ENCODE assay signal across 8 cellular contexts in genomic region chr19:45767410-45767880, GRCh38. TPM values are rescaled to one million over a fixed set of nuclear protein-coding genes. Genes with fewer than 3 reads are reported as not detected.
DNase-seq lines count a peak whose midpoint lies in the region; FAIRE-seq and TF ChIP-seq lines count a peak whose summit lies in the region.

No MANE protein-coding gene starts in this region.

- TF ChIP-seq POLR2A in breast epithelium (IDR thresholded peaks at IDR 0.05), result peak; percentile 59

- no peak for TF ChIP-seq CTCF in breast epithelium (IDR thresholded peaks at IDR 0.05)

- H3K4me1 ChIP-seq in breast epithelium, result peaks cover 6 to 14% of the 10 kb centered on the region in 2 donors

- H3K36me3 ChIP-seq in breast epithelium, result no peaks in the 10 kb centered on the region

- DNase-seq in NCI-H2029 treated with DMSO at 0.1 percent for 48 hours (lab: John Stamatoyannopoulos, UW), result peak; percentile 9
- peak; percentile 83 to 84 for DNase-seq in breast epithelium (ENCODE audit: low spot score in 2 of 2)
- DNase-seq in kidney glomerular epithelial cell (lab: John Stamatoyannopoulos, UW), result peak; percentile 30
- peak; percentile 81 for DNase-seq in stromal cell of bone marrow (ENCODE audit: low read depth)
- DNase-seq in stimulated activated CD4-positive, alpha-beta T cell treated with anti-CD3 and anti-CD28 coated beads, Interleukin-2, amount 100 ng/mL, for 48 hours, result no peak
- no peak for DNase-seq in NCI-H1436 (lab: John Stamatoyannopoulos, UW)
- no peak for DNase-seq in activated CD4-positive, alpha-beta T cell treated with anti-CD3 and anti-CD28 coated beads for 1 hour

- H3K4me3 ChIP-seq in breast epithelium, result peak overlapping the region; percentile 78 to 94 (median 83)

- peak; percentile 21 for FAIRE-seq in G401.6 (lab: Jason Lieb, UNC)

- H3K9me3 ChIP-seq in breast epithelium, result no peaks in the 10 kb centered on the region

- H3K27me3 ChIP-seq in breast epithelium, result no peaks in the 10 kb centered on the region

- intact Hi-C loops in breast epithelium (cut with DNase I; ENCODE audit: low total_unique reads), result no loop called here

- H3K27ac ChIP-seq in breast epithelium, result peak overlapping the region; percentile 90 to 98

RNA-seq across cellular contexts. Expression of gene SIX5, which starts 1.6 kb away (rescaled TPM):
- 10 to 100 TPM in 2 of 3 donors, 1 to 10 TPM in 1; 8.6 to 11.8 (median 11.8) TPM for total RNA-seq in breast epithelium

RNA-seq across cellular contexts. Expression of gene DMPK, which starts 14.8 kb away (rescaled TPM):
- 10 to 100 TPM; 16.0 to 25.6 (median 24.5) TPM for total RNA-seq in breast epithelium

RNA-seq across cellular contexts. Expression of gene DMWD, which starts 25.2 kb away (rescaled TPM):
- total RNA-seq in breast epithelium, result 10 to 100 TPM; 24.2 to 31.1 (median 29.3) TPM

RNA-seq across cellular contexts. Expression of gene MEIOSIN, which starts 34.2 kb away (rescaled TPM):
- not detected for total RNA-seq in breast epithelium

RNA-seq across cellular contexts. Expression of gene FBXO46, which starts 36.7 kb away (rescaled TPM):
- 10 to 100 TPM in 2 of 3 donors, 1 to 10 TPM in 1; 8.0 to 15.1 (median 13.8) TPM for total RNA-seq in breast epithelium

Comparison
In these comparisons a context has a peak if more than half of its experiments do, and no peak if none do; other contexts are left out.
1. DNase-seq: peak in NCI-H2029 treated with DMSO at 0.1 percent for 48 hours (single experiment), breast epithelium (2 of 2), kidney glomerular epithelial cell (single experiment) and stromal cell of bone marrow (single experiment); none in stimulated activated CD4-positive, alpha-beta T cell treated with anti-CD3 and anti-CD28 coated beads, Interleukin-2, amount 100 ng/mL, for 48 hours (0 of 2), NCI-H1436 (single experiment) and activated CD4-positive, alpha-beta T cell treated with anti-CD3 and anti-CD28 coated beads for 1 hour (single experiment).